ENCODE assay signal across 1 cellular context in the genomic region with DNA sequence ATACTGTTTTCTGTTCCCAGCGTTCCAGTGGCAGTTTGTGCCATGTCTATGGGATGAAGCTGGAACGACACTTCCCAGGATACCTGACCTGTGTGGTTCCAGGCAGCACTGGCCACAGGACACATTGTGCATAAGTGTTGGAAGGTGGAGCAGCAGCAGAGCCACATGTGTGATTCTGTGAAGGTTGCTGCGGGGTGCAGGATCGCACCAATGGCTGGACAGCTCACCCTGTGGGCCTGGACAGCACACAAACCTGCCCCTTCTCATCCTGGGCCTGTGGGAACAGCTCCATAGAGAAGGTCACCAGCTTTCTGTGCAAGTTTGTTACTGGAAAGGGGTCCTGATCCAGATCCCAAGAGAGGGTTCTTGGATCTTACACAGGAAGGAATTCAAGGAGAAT.
TF ChIP-seq lines count a peak whose summit lies in the region.

No MANE protein-coding gene starts in this region.

TF ChIP-seq in H1, 55 proteins besides CTCF, POLR2A, EP300 and RAD21 (continued from another document):
- TF ChIP-seq GABPA (IDR thresholded peaks at IDR 0.05; ENCODE audit: borderline replicate concordance, insufficient read depth, low read length) = no peak
- TF ChIP-seq, protein P1, sequence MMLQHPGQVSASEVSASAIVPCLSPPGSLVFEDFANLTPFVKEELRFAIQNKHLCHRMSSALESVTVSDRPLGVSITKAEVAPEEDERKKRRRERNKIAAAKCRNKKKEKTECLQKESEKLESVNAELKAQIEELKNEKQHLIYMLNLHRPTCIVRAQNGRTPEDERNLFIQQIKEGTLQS (IDR thresholded peaks at IDR 0.05; ENCODE audit: insufficient read depth, low read depth, low read length) = no peak
- no peak for TF ChIP-seq KDM5A (IDR thresholded peaks at IDR 0.05; ENCODE audit: low read length)
- TF ChIP-seq MAX (IDR thresholded peaks at IDR 0.05) = no peak
- TF ChIP-seq CEBPB (IDR thresholded peaks at IDR 0.05; ENCODE audit: low read depth, low read length) = no peak
